ENCODE assay signal across 1 cellular context in genomic region chr22:36481393-36482168, GRCh38.
TF ChIP-seq lines count a peak whose summit lies in the region.

TSS of gene TXN2 (minus strand) at chr22:36481640. CDS start at chr22:36480837, 803 bp downstream.

TF ChIP-seq in GM12878, 131 proteins besides CTCF, POLR2A, EP300 and RAD21 (continued from another document and continues in another):
- 0 out of 2 replicates have a peak, but pooled peaks have one; percentile 13 for TF ChIP-seq TCF12 (IDR thresholded peaks at IDR 0.05; ENCODE audit: low read depth, low read length)
- peak; percentile 37; the same call in 1 of the 2 replicates for TF ChIP-seq MAX (IDR thresholded peaks at IDR 0.05; ENCODE audit: low read depth, low read length)
- TF ChIP-seq SMAD5 (IDR thresholded peaks at IDR 0.05; ENCODE audit: low read depth): peak; percentile 63; the same call in 1 of the 2 replicates
- TF ChIP-seq ETV6 (conservative IDR thresholded peaks at IDR 0.05 in 1 of 2, IDR thresholded peaks at IDR 0.05 in 1 of 2; ENCODE audit: borderline replicate concordance in 1 of 2, low read depth in 1 of 2): peak in 1 of 2 experiments; percentile 0; a peak in 1 of 4 replicates
- TF ChIP-seq BHLHE40 (IDR thresholded peaks at IDR 0.05; ENCODE audit: borderline replicate concordance in 1 of 2, low read depth in 2 of 2, low read length in 1 of 2): peak; percentile 12 to 49; a peak in 2 of 4 replicates
- peak; percentile 61; the same call in 1 of the 2 replicates for TF ChIP-seq EED (IDR thresholded peaks at IDR 0.05; ENCODE audit: low read depth)
- peak; percentile 95 for TF ChIP-seq CREB1 (IDR thresholded peaks at IDR 0.05; ENCODE audit: low read depth)
- no peak for TF ChIP-seq ZBTB33 (IDR thresholded peaks at IDR 0.05)
- TF ChIP-seq RAD51 (IDR thresholded peaks at IDR 0.05): peak; percentile 50; the same call in 1 of the 2 replicates
- peak; percentile 57 for TF ChIP-seq DPF2 (IDR thresholded peaks at IDR 0.05)
- peak; percentile 35; the same call in 1 of the 2 replicates for TF ChIP-seq FOXK2 (IDR thresholded peaks at IDR 0.05)
- TF ChIP-seq IRF5 (IDR thresholded peaks at IDR 0.05; ENCODE audit: borderline replicate concordance): no peak
- TF ChIP-seq ZNF384 (IDR thresholded peaks at IDR 0.05; ENCODE audit: borderline replicate concordance, low read depth, low read length): peak; percentile 85
- TF ChIP-seq ZBTB11 (CRISPR knock-in tag; IDR thresholded peaks at IDR 0.05): no peak
- TF ChIP-seq TARDBP (IDR thresholded peaks at IDR 0.05; ENCODE audit: borderline replicate concordance): no peak
- TF ChIP-seq SREBF2 (IDR thresholded peaks at IDR 0.05; ENCODE audit: low read length): no peak
- TF ChIP-seq EZH2 (IDR thresholded peaks at IDR 0.05; ENCODE audit: borderline replicate concordance, control insufficient read depth, low read depth, low read length): no peak
- TF ChIP-seq BACH1 (IDR thresholded peaks at IDR 0.05; ENCODE audit: borderline replicate concordance): peak; percentile 56; the same call in 1 of the 2 replicates
- peak; percentile 96 for TF ChIP-seq CREM (IDR thresholded peaks at IDR 0.05; ENCODE audit: low read depth)
- TF ChIP-seq ZSCAN29 (IDR thresholded peaks at IDR 0.05): no peak
- no peak for TF ChIP-seq BCLAF1 (IDR thresholded peaks at IDR 0.05)
- TF ChIP-seq SMAD1 (IDR thresholded peaks at IDR 0.05; ENCODE audit: low read depth, partially characterized antibody): peak; percentile 83
- no peak for TF ChIP-seq JUND (IDR thresholded peaks at IDR 0.05; ENCODE audit: low read depth, low read length)
- peak; percentile 86 for TF ChIP-seq PBX3 (IDR thresholded peaks at IDR 0.05; ENCODE audit: insufficient replicate concordance, low read depth, low read length)
- peak; percentile 55 for TF ChIP-seq NR2F1 (conservative IDR thresholded peaks at IDR 0.05)
- TF ChIP-seq E2F4 (IDR thresholded peaks at IDR 0.05; ENCODE audit: low read depth, low read length): no peak
- no peak for TF ChIP-seq NFXL1 (IDR thresholded peaks at IDR 0.05; ENCODE audit: borderline replicate concordance)
- TF ChIP-seq CEBPB (IDR thresholded peaks at IDR 0.05; ENCODE audit: borderline replicate concordance in 1 of 2, low read depth in 2 of 2, low read length in 2 of 2): no peak
- peak; percentile 40; the same call in 1 of the 2 replicates for TF ChIP-seq RB1 (IDR thresholded peaks at IDR 0.05; ENCODE audit: borderline replicate concordance)
- peak; percentile 66 for TF ChIP-seq NKRF (conservative IDR thresholded peaks at IDR 0.05)
- no peak for TF ChIP-seq NR2C2 (IDR thresholded peaks at IDR 0.05; ENCODE audit: borderline replicate concordance, control insufficient read depth, insufficient read length, low read depth)
- peak; percentile 88 for TF ChIP-seq IKZF1 (conservative IDR thresholded peaks at IDR 0.05)
- TF ChIP-seq PAX5 (IDR thresholded peaks at IDR 0.05; ENCODE audit: borderline replicate concordance, low read depth, low read length): peak; percentile 15; the same call in 1 of the 2 replicates
- peak; percentile 97 for TF ChIP-seq POLR2AphosphoS2 (IDR thresholded peaks at IDR 0.05; ENCODE audit: low read depth, low read length)
- TF ChIP-seq RFX5 (IDR thresholded peaks at IDR 0.05; ENCODE audit: low read depth, low read length): 0 out of 2 replicates have a peak, but pooled peaks have one; percentile 52
- TF ChIP-seq NFIC (IDR thresholded peaks at IDR 0.05; ENCODE audit: low read depth, low read length): 0 out of 2 replicates have a peak, but pooled peaks have one; percentile 24
- TF ChIP-seq GABPA (IDR thresholded peaks at IDR 0.05; ENCODE audit: low read depth): peak; percentile 88
- peak; percentile 96 for TF ChIP-seq ZBTB40 (IDR thresholded peaks at IDR 0.05; ENCODE audit: borderline replicate concordance)
- TF ChIP-seq SRF (IDR thresholded peaks at IDR 0.05; ENCODE audit: low read depth in 2 of 2, low read length in 2 of 2): 0 out of 4 replicates have a peak, but pooled peaks of 1 of the 2 experiments have one; percentile 42
- TF ChIP-seq LARP7 (IDR thresholded peaks at IDR 0.05): peak; percentile 58
- TF ChIP-seq YY1 (IDR thresholded peaks at IDR 0.05; ENCODE audit: low read depth, low read length): peak; percentile 81
